ENCODE assay signal across 1 cellular context in the genomic region with DNA sequence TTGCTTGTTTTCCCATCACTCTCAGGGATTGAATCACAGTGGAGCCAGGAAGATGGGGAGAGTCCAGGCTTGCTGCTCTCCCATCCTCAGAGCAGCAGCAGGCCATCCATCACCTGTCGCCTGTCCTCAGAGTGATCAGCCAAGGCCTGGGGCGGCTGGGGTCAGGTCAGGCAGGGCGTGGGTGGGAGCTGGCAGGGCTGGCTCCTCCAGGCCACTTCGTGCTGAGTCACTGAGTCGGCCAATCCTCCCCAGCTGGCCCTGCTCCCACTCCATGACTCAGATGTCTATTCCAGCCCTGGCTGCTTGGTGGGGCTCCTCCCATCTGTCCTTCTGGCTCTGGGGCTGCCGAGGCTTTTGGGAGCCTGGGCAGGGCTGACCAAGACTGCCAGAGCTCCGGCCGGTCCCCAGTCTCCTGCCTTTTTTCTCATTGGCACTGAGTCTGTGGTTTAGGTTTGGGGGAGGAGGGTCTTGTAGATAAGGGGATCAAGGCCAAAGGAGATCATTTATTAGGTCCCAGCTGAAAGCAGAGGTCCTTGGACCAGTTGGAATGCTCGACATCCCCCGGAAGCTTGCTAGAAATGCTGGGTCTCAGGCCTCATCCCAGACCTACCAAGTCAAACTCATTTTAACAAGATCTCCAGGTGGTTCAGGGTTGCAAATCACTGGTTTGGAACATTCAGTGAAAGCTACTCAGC.
A peak's percentile ranks its signal among the peaks of the same experiment; 100 is the strongest.
TF ChIP-seq lines count a peak whose summit lies in the region.

No MANE protein-coding gene starts in this region.

TF ChIP-seq in K562, 482 proteins besides CTCF, POLR2A, EP300 and RAD21 (continued from another document and continues in another):
- no peak for TF ChIP-seq POLR3A (IDR thresholded peaks at IDR 0.05; ENCODE audit: borderline replicate concordance, extremely low read depth, insufficient read depth, insufficient read length)
- TF ChIP-seq ZFX (CRISPR knock-in tag; IDR thresholded peaks at IDR 0.05): peak; percentile 70
- peak; percentile 51 for TF ChIP-seq RBBP5 (IDR thresholded peaks at IDR 0.05; ENCODE audit: borderline replicate concordance, insufficient read depth, low read length, poor library complexity, severe bottlenecking)
- TF ChIP-seq, protein P1, sequence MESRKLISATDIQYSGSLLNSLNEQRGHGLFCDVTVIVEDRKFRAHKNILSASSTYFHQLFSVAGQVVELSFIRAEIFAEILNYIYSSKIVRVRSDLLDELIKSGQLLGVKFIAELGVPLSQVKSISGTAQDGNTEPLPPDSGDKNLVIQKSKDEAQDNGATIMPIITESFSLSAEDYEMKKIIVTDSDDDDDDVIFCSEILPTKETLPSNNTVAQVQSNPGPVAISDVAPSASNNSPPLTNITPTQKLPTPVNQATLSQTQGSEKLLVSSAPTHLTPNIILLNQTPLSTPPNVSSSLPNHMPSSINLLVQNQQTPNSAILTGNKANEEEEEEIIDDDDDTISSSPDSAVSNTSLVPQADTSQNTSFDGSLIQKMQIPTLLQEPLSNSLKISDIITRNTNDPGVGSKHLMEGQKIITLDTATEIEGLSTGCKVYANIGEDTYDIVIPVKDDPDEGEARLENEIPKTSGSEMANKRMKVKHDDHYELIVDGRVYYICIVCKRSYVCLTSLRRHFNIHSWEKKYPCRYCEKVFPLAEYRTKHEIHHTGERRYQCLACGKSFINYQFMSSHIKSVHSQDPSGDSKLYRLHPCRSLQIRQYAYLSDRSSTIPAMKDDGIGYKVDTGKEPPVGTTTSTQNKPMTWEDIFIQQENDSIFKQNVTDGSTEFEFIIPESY (CRISPR knock-in tag; IDR thresholded peaks at IDR 0.05): no peak
- peak; percentile 83; the same call in 1 of the 2 replicates for TF ChIP-seq ZNF644 (tag; IDR thresholded peaks at IDR 0.05; ENCODE audit: low read depth)
- no peak for TF ChIP-seq ZNF778 (CRISPR knock-in tag; IDR thresholded peaks at IDR 0.05)
- TF ChIP-seq JUN (IDR thresholded peaks at IDR 0.05; ENCODE audit: borderline replicate concordance, low read depth, low read length): peak; percentile 90
- TF ChIP-seq JUN (CRISPR knock-in tag; IDR thresholded peaks at IDR 0.05; ENCODE audit: borderline replicate concordance): no peak
- peak; percentile 81; the same call in 1 of the 2 replicates for TF ChIP-seq ZNF263 (CRISPR knock-in tag; IDR thresholded peaks at IDR 0.05; ENCODE audit: borderline replicate concordance)
- 0 out of 2 replicates have a peak, but pooled peaks have one; percentile 58 for TF ChIP-seq ZNF12 (CRISPR knock-in tag; IDR thresholded peaks at IDR 0.05)
- no peak for TF ChIP-seq ZNF23 (CRISPR knock-in tag; IDR thresholded peaks at IDR 0.05)
- TF ChIP-seq KAT8 (IDR thresholded peaks at IDR 0.05; ENCODE audit: low read depth): no peak
- TF ChIP-seq, protein P2, sequence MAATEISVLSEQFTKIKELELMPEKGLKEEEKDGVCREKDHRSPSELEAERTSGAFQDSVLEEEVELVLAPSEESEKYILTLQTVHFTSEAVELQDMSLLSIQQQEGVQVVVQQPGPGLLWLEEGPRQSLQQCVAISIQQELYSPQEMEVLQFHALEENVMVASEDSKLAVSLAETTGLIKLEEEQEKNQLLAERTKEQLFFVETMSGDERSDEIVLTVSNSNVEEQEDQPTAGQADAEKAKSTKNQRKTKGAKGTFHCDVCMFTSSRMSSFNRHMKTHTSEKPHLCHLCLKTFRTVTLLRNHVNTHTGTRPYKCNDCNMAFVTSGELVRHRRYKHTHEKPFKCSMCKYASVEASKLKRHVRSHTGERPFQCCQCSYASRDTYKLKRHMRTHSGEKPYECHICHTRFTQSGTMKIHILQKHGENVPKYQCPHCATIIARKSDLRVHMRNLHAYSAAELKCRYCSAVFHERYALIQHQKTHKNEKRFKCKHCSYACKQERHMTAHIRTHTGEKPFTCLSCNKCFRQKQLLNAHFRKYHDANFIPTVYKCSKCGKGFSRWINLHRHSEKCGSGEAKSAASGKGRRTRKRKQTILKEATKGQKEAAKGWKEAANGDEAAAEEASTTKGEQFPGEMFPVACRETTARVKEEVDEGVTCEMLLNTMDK (IDR thresholded peaks at IDR 0.05; ENCODE audit: borderline replicate concordance, insufficient read depth, low read depth, low read length, poor library complexity, severe bottlenecking): no peak
- TF ChIP-seq ZC3H11A (IDR thresholded peaks at IDR 0.05; ENCODE audit: low read depth, low read length): no peak
- TF ChIP-seq NBN (IDR thresholded peaks at IDR 0.05; ENCODE audit: low read depth): peak; percentile 82; the same call in 1 of the 2 replicates
- no peak for TF ChIP-seq RBM34 (IDR thresholded peaks at IDR 0.05; ENCODE audit: borderline replicate concordance, insufficient read depth, low read length)
- peak; percentile 98 for TF ChIP-seq CCNT2 (IDR thresholded peaks at IDR 0.05; ENCODE audit: borderline replicate concordance, extremely low read depth, insufficient read length, low read depth, low read length)
- TF ChIP-seq, protein P3, sequence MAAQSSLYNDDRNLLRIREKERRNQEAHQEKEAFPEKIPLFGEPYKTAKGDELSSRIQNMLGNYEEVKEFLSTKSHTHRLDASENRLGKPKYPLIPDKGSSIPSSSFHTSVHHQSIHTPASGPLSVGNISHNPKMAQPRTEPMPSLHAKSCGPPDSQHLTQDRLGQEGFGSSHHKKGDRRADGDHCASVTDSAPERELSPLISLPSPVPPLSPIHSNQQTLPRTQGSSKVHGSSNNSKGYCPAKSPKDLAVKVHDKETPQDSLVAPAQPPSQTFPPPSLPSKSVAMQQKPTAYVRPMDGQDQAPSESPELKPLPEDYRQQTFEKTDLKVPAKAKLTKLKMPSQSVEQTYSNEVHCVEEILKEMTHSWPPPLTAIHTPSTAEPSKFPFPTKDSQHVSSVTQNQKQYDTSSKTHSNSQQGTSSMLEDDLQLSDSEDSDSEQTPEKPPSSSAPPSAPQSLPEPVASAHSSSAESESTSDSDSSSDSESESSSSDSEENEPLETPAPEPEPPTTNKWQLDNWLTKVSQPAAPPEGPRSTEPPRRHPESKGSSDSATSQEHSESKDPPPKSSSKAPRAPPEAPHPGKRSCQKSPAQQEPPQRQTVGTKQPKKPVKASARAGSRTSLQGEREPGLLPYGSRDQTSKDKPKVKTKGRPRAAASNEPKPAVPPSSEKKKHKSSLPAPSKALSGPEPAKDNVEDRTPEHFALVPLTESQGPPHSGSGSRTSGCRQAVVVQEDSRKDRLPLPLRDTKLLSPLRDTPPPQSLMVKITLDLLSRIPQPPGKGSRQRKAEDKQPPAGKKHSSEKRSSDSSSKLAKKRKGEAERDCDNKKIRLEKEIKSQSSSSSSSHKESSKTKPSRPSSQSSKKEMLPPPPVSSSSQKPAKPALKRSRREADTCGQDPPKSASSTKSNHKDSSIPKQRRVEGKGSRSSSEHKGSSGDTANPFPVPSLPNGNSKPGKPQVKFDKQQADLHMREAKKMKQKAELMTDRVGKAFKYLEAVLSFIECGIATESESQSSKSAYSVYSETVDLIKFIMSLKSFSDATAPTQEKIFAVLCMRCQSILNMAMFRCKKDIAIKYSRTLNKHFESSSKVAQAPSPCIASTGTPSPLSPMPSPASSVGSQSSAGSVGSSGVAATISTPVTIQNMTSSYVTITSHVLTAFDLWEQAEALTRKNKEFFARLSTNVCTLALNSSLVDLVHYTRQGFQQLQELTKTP (IDR thresholded peaks at IDR 0.05; ENCODE audit: low read depth in 1 of 2, partially characterized antibody in 2 of 2): peak; percentile 19 to 20
- TF ChIP-seq BRD4 (IDR thresholded peaks at IDR 0.05): 0 out of 2 replicates have a peak, but pooled peaks have one; percentile 22
- TF ChIP-seq HNRNPK (IDR thresholded peaks at IDR 0.05; ENCODE audit: low read depth, low read length, poor library complexity, severe bottlenecking): no peak
- TF ChIP-seq ZNF311 (CRISPR knock-in tag; IDR thresholded peaks at IDR 0.05): no peak
- TF ChIP-seq ZNF212 (CRISPR knock-in tag; IDR thresholded peaks at IDR 0.05): no peak
- TF ChIP-seq, protein P4, sequence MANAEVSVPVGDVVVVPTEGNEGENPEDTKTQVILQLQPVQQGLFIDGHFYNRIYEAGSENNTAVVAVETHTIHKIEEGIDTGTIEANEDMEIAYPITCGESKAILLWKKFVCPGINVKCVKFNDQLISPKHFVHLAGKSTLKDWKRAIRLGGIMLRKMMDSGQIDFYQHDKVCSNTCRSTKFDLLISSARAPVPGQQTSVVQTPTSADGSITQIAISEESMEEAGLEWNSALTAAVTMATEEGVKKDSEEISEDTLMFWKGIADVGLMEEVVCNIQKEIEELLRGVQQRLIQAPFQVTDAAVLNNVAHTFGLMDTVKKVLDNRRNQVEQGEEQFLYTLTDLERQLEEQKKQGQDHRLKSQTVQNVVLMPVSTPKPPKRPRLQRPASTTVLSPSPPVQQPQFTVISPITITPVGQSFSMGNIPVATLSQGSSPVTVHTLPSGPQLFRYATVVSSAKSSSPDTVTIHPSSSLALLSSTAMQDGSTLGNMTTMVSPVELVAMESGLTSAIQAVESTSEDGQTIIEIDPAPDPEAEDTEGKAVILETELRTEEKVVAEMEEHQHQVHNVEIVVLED (CRISPR knock-in tag; IDR thresholded peaks at IDR 0.05): peak; percentile 24; the same call in 1 of the 2 replicates
- TF ChIP-seq, protein P5, sequence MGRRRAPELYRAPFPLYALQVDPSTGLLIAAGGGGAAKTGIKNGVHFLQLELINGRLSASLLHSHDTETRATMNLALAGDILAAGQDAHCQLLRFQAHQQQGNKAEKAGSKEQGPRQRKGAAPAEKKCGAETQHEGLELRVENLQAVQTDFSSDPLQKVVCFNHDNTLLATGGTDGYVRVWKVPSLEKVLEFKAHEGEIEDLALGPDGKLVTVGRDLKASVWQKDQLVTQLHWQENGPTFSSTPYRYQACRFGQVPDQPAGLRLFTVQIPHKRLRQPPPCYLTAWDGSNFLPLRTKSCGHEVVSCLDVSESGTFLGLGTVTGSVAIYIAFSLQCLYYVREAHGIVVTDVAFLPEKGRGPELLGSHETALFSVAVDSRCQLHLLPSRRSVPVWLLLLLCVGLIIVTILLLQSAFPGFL (CRISPR knock-in tag; IDR thresholded peaks at IDR 0.05): no peak
- peak; percentile 59 for TF ChIP-seq TAL1 (IDR thresholded peaks at IDR 0.05)
- TF ChIP-seq NR2C2 (CRISPR knock-in tag; IDR thresholded peaks at IDR 0.05): 0 out of 2 replicates have a peak, but pooled peaks have one; percentile 30
- TF ChIP-seq NR2C2 (tag; IDR thresholded peaks at IDR 0.05): peak; percentile 90
- TF ChIP-seq NR2F6 (CRISPR knock-in tag; IDR thresholded peaks at IDR 0.05): no peak
- TF ChIP-seq PTRF (tag; IDR thresholded peaks at IDR 0.05): no peak
- TF ChIP-seq, protein P6, sequence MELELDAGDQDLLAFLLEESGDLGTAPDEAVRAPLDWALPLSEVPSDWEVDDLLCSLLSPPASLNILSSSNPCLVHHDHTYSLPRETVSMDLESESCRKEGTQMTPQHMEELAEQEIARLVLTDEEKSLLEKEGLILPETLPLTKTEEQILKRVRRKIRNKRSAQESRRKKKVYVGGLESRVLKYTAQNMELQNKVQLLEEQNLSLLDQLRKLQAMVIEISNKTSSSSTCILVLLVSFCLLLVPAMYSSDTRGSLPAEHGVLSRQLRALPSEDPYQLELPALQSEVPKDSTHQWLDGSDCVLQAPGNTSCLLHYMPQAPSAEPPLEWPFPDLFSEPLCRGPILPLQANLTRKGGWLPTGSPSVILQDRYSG (tag; conservative IDR thresholded peaks at IDR 0.05; ENCODE audit: low read depth): no peak; the same call in 1 of the 2 replicates
- no peak for TF ChIP-seq CCAR2 (IDR thresholded peaks at IDR 0.05; ENCODE audit: low read depth, low read length)
- TF ChIP-seq ZEB2 (IDR thresholded peaks at IDR 0.05): peak; percentile 72
- TF ChIP-seq, protein P7, sequence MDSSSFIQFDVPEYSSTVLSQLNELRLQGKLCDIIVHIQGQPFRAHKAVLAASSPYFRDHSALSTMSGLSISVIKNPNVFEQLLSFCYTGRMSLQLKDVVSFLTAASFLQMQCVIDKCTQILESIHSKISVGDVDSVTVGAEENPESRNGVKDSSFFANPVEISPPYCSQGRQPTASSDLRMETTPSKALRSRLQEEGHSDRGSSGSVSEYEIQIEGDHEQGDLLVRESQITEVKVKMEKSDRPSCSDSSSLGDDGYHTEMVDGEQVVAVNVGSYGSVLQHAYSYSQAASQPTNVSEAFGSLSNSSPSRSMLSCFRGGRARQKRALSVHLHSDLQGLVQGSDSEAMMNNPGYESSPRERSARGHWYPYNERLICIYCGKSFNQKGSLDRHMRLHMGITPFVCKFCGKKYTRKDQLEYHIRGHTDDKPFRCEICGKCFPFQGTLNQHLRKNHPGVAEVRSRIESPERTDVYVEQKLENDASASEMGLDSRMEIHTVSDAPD (CRISPR knock-in tag; IDR thresholded peaks at IDR 0.05): no peak
- peak; percentile 92 for TF ChIP-seq HDAC2 (IDR thresholded peaks at IDR 0.05)
- no peak for TF ChIP-seq PRPF4 (IDR thresholded peaks at IDR 0.05; ENCODE audit: insufficient read depth, low read depth, low read length, poor library complexity, severe bottlenecking)
- TF ChIP-seq FOXK2 (conservative IDR thresholded peaks at IDR 0.05 in 1 of 2, IDR thresholded peaks at IDR 0.05 in 1 of 2; ENCODE audit: low read depth in 2 of 2): no peak
- TF ChIP-seq MECOM (CRISPR knock-in tag; IDR thresholded peaks at IDR 0.05): peak; percentile 97
- TF ChIP-seq ASH1L (IDR thresholded peaks at IDR 0.05; ENCODE audit: borderline replicate concordance, low read depth, partially characterized antibody): no peak
- TF ChIP-seq TOE1 (IDR thresholded peaks at IDR 0.05; ENCODE audit: borderline replicate concordance): no peak; the same call in 1 of the 2 replicates
- no peak for TF ChIP-seq TOE1 (CRISPR knock-in tag; IDR thresholded peaks at IDR 0.05; ENCODE audit: borderline replicate concordance, low read depth)
- peak; percentile 66; the same call in 1 of the 2 replicates for TF ChIP-seq RB1 (IDR thresholded peaks at IDR 0.05; ENCODE audit: low read depth)
- peak; percentile 95 for TF ChIP-seq MAFK (IDR thresholded peaks at IDR 0.05; ENCODE audit: low read length)
- TF ChIP-seq DIDO1 (tag; IDR thresholded peaks at IDR 0.05; ENCODE audit: low read depth): peak; percentile 33; the same call in 1 of the 2 replicates
- peak; percentile 100 for TF ChIP-seq MEIS2 (IDR thresholded peaks at IDR 0.05; ENCODE audit: partially characterized antibody)
- TF ChIP-seq, protein P8, sequence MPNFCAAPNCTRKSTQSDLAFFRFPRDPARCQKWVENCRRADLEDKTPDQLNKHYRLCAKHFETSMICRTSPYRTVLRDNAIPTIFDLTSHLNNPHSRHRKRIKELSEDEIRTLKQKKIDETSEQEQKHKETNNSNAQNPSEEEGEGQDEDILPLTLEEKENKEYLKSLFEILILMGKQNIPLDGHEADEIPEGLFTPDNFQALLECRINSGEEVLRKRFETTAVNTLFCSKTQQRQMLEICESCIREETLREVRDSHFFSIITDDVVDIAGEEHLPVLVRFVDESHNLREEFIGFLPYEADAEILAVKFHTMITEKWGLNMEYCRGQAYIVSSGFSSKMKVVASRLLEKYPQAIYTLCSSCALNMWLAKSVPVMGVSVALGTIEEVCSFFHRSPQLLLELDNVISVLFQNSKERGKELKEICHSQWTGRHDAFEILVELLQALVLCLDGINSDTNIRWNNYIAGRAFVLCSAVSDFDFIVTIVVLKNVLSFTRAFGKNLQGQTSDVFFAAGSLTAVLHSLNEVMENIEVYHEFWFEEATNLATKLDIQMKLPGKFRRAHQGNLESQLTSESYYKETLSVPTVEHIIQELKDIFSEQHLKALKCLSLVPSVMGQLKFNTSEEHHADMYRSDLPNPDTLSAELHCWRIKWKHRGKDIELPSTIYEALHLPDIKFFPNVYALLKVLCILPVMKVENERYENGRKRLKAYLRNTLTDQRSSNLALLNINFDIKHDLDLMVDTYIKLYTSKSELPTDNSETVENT (CRISPR knock-in tag; IDR thresholded peaks at IDR 0.05): 0 out of 2 replicates have a peak, but pooled peaks have one; percentile 10
- TF ChIP-seq TEAD4 (IDR thresholded peaks at IDR 0.05; ENCODE audit: low read length): peak; percentile 74
- no peak for TF ChIP-seq TEAD4 (CRISPR knock-in tag; IDR thresholded peaks at IDR 0.05; ENCODE audit: borderline replicate concordance)
- no peak for TF ChIP-seq ADNP (tag; IDR thresholded peaks at IDR 0.05)
- no peak for TF ChIP-seq EWSR1 (IDR thresholded peaks at IDR 0.05; ENCODE audit: borderline replicate concordance, low read depth, partially characterized antibody)
- no peak for TF ChIP-seq FOXK1 (CRISPR knock-in tag; IDR thresholded peaks at IDR 0.05; ENCODE audit: borderline replicate concordance)
